8 cellular contexts compared by ENCODE assay signal in the genomic region with DNA sequence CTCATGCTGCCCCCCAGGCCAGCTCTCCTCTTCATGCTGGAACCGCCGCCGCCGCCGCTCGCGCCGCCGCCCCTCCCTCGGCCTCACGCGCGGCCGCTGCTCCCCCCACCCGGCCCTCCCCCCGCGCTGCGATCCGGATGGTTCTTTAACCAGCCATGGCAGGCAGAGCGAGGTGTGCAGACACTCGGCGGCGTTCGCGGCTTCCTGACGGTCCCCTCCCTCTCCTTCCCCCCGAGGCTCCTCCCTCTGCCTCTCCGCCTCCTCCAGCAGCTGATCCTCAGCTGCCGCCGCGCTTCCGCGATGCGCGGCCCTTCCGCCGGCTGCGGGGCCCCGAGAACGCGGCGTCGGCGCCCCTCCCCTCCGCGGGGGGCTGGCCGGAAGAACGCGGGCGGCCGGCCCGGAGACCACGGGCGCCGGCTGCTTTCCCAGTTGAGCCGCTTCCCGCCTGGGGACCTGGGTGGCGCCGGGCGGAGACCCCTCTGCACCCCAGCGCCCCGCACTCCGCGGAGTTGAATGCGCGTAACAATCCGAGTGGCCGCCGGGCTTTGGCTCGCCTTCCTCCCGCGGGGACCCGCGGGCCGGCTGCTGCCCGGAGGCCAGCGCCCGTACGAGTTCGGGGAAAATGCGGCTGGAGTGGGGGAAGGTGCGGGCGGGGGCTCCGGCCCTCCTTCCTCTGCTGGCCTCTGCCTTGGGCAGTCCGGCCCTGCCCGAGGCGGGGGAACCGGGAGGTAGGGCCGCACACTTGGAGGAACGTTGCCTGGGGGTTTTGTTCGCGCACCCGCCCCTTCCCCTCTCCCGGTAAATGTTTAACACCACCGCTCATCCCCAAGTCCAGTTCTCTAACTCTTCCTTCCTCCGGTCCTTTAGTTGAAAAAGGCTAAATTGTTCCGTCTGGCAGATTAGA. TPM values are rescaled to one million over a fixed set of nuclear protein-coding genes. Genes with fewer than 3 reads are reported as not detected.
DNase-seq lines count a peak whose midpoint lies in the region; TF ChIP-seq lines count a peak whose summit lies in the region.

A gene with protein sequence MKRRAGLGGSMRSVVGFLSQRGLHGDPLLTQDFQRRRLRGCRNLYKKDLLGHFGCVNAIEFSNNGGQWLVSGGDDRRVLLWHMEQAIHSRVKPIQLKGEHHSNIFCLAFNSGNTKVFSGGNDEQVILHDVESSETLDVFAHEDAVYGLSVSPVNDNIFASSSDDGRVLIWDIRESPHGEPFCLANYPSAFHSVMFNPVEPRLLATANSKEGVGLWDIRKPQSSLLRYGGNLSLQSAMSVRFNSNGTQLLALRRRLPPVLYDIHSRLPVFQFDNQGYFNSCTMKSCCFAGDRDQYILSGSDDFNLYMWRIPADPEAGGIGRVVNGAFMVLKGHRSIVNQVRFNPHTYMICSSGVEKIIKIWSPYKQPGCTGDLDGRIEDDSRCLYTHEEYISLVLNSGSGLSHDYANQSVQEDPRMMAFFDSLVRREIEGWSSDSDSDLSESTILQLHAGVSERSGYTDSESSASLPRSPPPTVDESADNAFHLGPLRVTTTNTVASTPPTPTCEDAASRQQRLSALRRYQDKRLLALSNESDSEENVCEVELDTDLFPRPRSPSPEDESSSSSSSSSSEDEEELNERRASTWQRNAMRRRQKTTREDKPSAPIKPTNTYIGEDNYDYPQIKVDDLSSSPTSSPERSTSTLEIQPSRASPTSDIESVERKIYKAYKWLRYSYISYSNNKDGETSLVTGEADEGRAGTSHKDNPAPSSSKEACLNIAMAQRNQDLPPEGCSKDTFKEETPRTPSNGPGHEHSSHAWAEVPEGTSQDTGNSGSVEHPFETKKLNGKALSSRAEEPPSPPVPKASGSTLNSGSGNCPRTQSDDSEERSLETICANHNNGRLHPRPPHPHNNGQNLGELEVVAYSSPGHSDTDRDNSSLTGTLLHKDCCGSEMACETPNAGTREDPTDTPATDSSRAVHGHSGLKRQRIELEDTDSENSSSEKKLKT (minus strand): TSS at position 176 of the 904 bp plus-strand sequence. CDS start 141 bp downstream, at position 35.

- POLR2A ChIA-PET in HEK293 (lab: Yijun Ruan, JAX): interaction anchor here (0.7 to 1.2 kb wide), 4 partner anchors 10 to 245 kb away, joined by 3 to 9 read pairs (median 4); partner anchors contain the start of genes ERH, EXD2 and SLC39A9

- peak within 1 kb of the TSS; percentile 97 for H3K18ac ChIP-seq in neuronal stem cell (ENCODE audit: low read length)

- peak within 1 kb of the TSS; percentile 97 for H2BK5ac ChIP-seq in neuronal stem cell (ENCODE audit: low read length)

- no CpG with 5 or more reads among the region's 97 CpGs for WGBS in neuronal stem cell (ENCODE audit: extremely low coverage in 2 of 2, insufficient read length in 2 of 2, insufficient replicate concordance in 1 of 2), 2 donors

- CTCF ChIA-PET in HEK293 (lab: Yijun Ruan, JAX): interaction anchor here (0.6 to 4.4 kb wide), 4 partner anchors 20 to 423 kb away, joined by 3 to 24 read pairs (median 4); no protein-coding TSS in a partner anchor

- peaks cover 3% of the 10 kb centered on the region for H3K79me1 ChIP-seq in neuronal stem cell (ENCODE audit: low read depth, low read length)

- H2BK120ac ChIP-seq in neuronal stem cell (ENCODE audit: low read depth, low read length): peak within 1 kb of the TSS; percentile 95

- peak within 1 kb of the TSS; percentile 89 for H3K9ac ChIP-seq in neuronal stem cell (ENCODE audit: low read depth, low read length, poor library complexity)
- peak within 1 kb of the TSS; percentile 77 to 98 (median 96) for H3K9ac ChIP-seq in subcutaneous abdominal adipose tissue (ENCODE audit: low read length in 5 of 5)

- no peak for TF ChIP-seq CTCF in HEK293 (tag by site-specific recombination; IDR thresholded peaks at IDR 0.05)

- peak within 1 kb of the TSS; percentile 81 for H2BK15ac ChIP-seq in neuronal stem cell (ENCODE audit: low read length)

- H3K4me3 ChIP-seq in HEK293 (ENCODE audit: low read depth, low read length) (peak within 1 kb of the TSS; percentile 92), neuronal stem cell (ENCODE audit: low read length in 2 of 2) (peak within 1 kb of the TSS; percentile 86 to 87), subcutaneous abdominal adipose tissue (ENCODE audit: low read depth in 1 of 5, low read length in 5 of 5) (peak within 1 kb of the TSS; percentile 82 to 98 (median 91))

- peak within 1 kb of the TSS; percentile 72 for H4K8ac ChIP-seq in neuronal stem cell (ENCODE audit: low read depth, low read length)

- peak within 1 kb of the TSS; percentile 96 for H3K27ac ChIP-seq in HEK293 (ENCODE audit: extremely low read depth, low read depth, low read length)
- H3K27ac ChIP-seq in neuronal stem cell (replicated peaks; ENCODE audit: low read length): peak within 1 kb of the TSS; percentile 97
- peak within 1 kb of the TSS; percentile 93 for H3K27ac ChIP-seq in subcutaneous abdominal adipose tissue (ENCODE audit: low read depth, low read length)

- peaks cover 19% of the 10 kb centered on the region for H3K4me1 ChIP-seq in HEK293 (ENCODE audit: control insufficient read depth, insufficient read depth, low read length)
- peaks cover 1 to 5% of the 10 kb centered on the region in 2 donors for H3K4me1 ChIP-seq in neuronal stem cell (ENCODE audit: control insufficient read depth in 2 of 2, insufficient read depth in 1 of 2, low read depth in 1 of 2, low read length in 2 of 2)
- peaks cover 5 to 31% (median 22%) of the 10 kb centered on the region in 5 donors for H3K4me1 ChIP-seq in subcutaneous abdominal adipose tissue (ENCODE audit: control insufficient read depth in 5 of 5, insufficient read depth in 5 of 5, low read length in 5 of 5)

- in situ Hi-C loops in SK-MEL-5 (cut with HindIII; ENCODE audit: low pct_unique_long_range_greater_than_20kb, low sequenced_read_pairs): no loop called here

- H3K4ac ChIP-seq in neuronal stem cell (ENCODE audit: low read length): no peak within 1 kb of the TSS

- no peak within 1 kb of the TSS for H4K91ac ChIP-seq in neuronal stem cell (ENCODE audit: low read depth, low read length, poor library complexity)

- H3K9me3 ChIP-seq in HEK293 (ENCODE audit: control insufficient read depth, insufficient read depth, low read depth, low read length) (no peaks in the 10 kb centered on the region), neuronal stem cell (replicated peaks in 1 of 2; ENCODE audit: control insufficient read depth in 2 of 2, insufficient read depth in 1 of 2, low read depth in 1 of 2, low read length in 2 of 2) (no peaks in the 10 kb centered on the region), subcutaneous abdominal adipose tissue (ENCODE audit: control insufficient read depth in 5 of 5, low read length in 5 of 5) (no peaks in the 10 kb centered on the region)

- H2AK5ac ChIP-seq in neuronal stem cell (ENCODE audit: low read depth, low read length): peak within 1 kb of the TSS; percentile 73

- peak within 1 kb of the TSS; percentile 74 for H3K4me2 ChIP-seq in neuronal stem cell (ENCODE audit: insufficient read depth, low read length, poor library complexity, severe bottlenecking)

- H2BK12ac ChIP-seq in neuronal stem cell (ENCODE audit: low read length): no peak within 1 kb of the TSS

- H3K36me3 ChIP-seq in HEK293 (ENCODE audit: control insufficient read depth in 2 of 2, insufficient read depth in 1 of 2, low read length in 2 of 2): peaks cover 0 to 13% of the 10 kb centered on the region in 2 experiments; a peak in 2 of 3 replicates
- peaks cover 2 to 26% of the 10 kb centered on the region in 2 donors for H3K36me3 ChIP-seq in neuronal stem cell (replicated peaks in 1 of 2; ENCODE audit: control insufficient read depth in 2 of 2, insufficient read depth in 2 of 2, low read length in 2 of 2)
- H3K36me3 ChIP-seq in subcutaneous abdominal adipose tissue (ENCODE audit: control insufficient read depth in 5 of 5, insufficient read depth in 5 of 5, low read length in 5 of 5): peaks cover 0 to 9% (median 7%) of the 10 kb centered on the region in 5 donors

- peak within 1 kb of the TSS; percentile 95 for H2AFZ ChIP-seq in neuronal stem cell (ENCODE audit: low read length)

- peak within 1 kb of the TSS; percentile 91 for H3K14ac ChIP-seq in neuronal stem cell (ENCODE audit: low read length)

- H3K27me3 ChIP-seq in neuronal stem cell (ENCODE audit: control insufficient read depth in 3 of 3, insufficient read depth in 3 of 3, low read depth in 1 of 3, low read length in 3 of 3) (peaks cover 0 to 3% (median 0%) of the 10 kb centered on the region in 3 experiments), subcutaneous abdominal adipose tissue (ENCODE audit: control insufficient read depth in 5 of 5, insufficient read depth in 4 of 5, low read length in 5 of 5) (no peaks in the 10 kb centered on the region)

- H3K23ac ChIP-seq in neuronal stem cell (ENCODE audit: low read depth, low read length, poor library complexity): peak within 1 kb of the TSS; percentile 86

- peak; percentile 67 for DNase-seq in GF-D8 (lab: John Stamatoyannopoulos, UW)
- DNase-seq in NAMALWA (ENCODE audit: low spot score): peak; percentile 83
- DNase-seq in SK-MEL-5 (ENCODE audit: low read depth, low spot score): peak; percentile 94
- peak; percentile 93 for DNase-seq in activated naive CD4-positive, alpha-beta T cell treated with Interleukin-2 at 50 U/mL for 16 hours
- peak; percentile 86 for DNase-seq in foreskin melanocyte
- peak; percentile 87 for DNase-seq in neuronal stem cell (ENCODE audit: low spot score)

TF ChIP-seq in HEK293, 187 proteins besides CTCF, POLR2A, EP300 and RAD21 (continues in another document):
- TF ChIP-seq ZNF610 (tag by site-specific recombination; IDR thresholded peaks at IDR 0.05; ENCODE audit: borderline replicate concordance) (no peak), ZNF621 (tag by site-specific recombination; IDR thresholded peaks at IDR 0.05) (no peak), YY2 (tag by site-specific recombination; IDR thresholded peaks at IDR 0.05) (no peak), ZNF529 (tag by site-specific recombination; IDR thresholded peaks at IDR 0.05; ENCODE audit: insufficient replicate concordance) (no peak), GFI1B (tag by site-specific recombination; IDR thresholded peaks at IDR 0.05) (no peak), KLF10 (tag by site-specific recombination; IDR thresholded peaks at IDR 0.05) (peak; percentile 80; the same call in 1 of the 2 replicates), ZNF837 (tag by site-specific recombination; IDR thresholded peaks at IDR 0.05) (no peak), ZNF473 (tag by site-specific recombination; IDR thresholded peaks at IDR 0.05) (no peak)

RNA-seq across cellular contexts. Expression of the gene that starts here (rescaled TPM):
- total RNA-seq in SK-MEL-5 (2014; rRNA removed; shearing (Covaris generic)): 13.6 and 18.4 TPM in 2 replicates
- polyA plus RNA-seq in SK-MEL-5 (2015; cell fraction: cytosol; rRNA removed): 22.3 and 28.4 TPM in 2 replicates
- polyA plus RNA-seq in SK-MEL-5 (2015; cell fraction: nucleus; rRNA removed): 103 and 120 TPM in 2 replicates
- 39.6 TPM for polyA plus RNA-seq in neuronal stem cell (2013, experiment 1 of 2)
- 39.8 TPM for polyA plus RNA-seq in neuronal stem cell (2013, experiment 2 of 2)

Comparison
In these comparisons a context has a peak if more than half of its experiments do, and no peak if none do; other contexts are left out.
1. Peak in every context shown above with its lines: DNase-seq, H3K4me3 ChIP-seq and H3K27ac ChIP-seq.